Comparison of ENCODE assay signal across 8 cellular contexts in genomic region chr20:3045816-3046676, GRCh38. TPM values are rescaled to one million over a fixed set of nuclear protein-coding genes. Genes with fewer than 3 reads are reported as not detected.
DNase-seq lines count a peak whose midpoint lies in the region; ATAC-seq, FAIRE-seq and TF ChIP-seq lines count a peak whose summit lies in the region.

Gene MRPS26 (plus strand): TSS chr20:3046052. CDS start chr20:3046069, 17 bp downstream.

- H3K27ac ChIP-seq in DOHH2 (ENCODE audit: low read depth, low read length) (peak within 1 kb of the TSS; percentile 24; the same call in 1 of the 2 replicates), SJCRH30 (peak within 1 kb of the TSS; percentile 67), neutrophil (peak within 1 kb of the TSS; percentile 87)

- H3K79me2 ChIP-seq in DOHH2 (ENCODE audit: control insufficient read depth, low read length): peaks cover 24% of the 10 kb centered on the region

- no peaks in the 10 kb centered on the region for H4K20me1 ChIP-seq in DOHH2 (ENCODE audit: control insufficient read depth, insufficient read depth, low read depth, low read length)

- H3K27me3 ChIP-seq in DOHH2 (ENCODE audit: control insufficient read depth, low read length) (no peaks in the 10 kb centered on the region), SJCRH30 (no peaks in the 10 kb centered on the region), neutrophil (no peaks in the 10 kb centered on the region)

- ATAC-seq in GM21619 (IDR thresholded peaks at IDR 0.05; ENCODE audit: unreplicated experiment): peak; percentile 82

- no peak for TF ChIP-seq CTCF in DOHH2 (IDR thresholded peaks at IDR 0.05; ENCODE audit: low read depth, low read length, poor library complexity, severe bottlenecking)
- TF ChIP-seq CTCF in neutrophil (IDR thresholded peaks at IDR 0.05): no peak
- TF ChIP-seq CTCF in subcutaneous adipose tissue (IDR thresholded peaks at IDR 0.05; ENCODE audit: low read depth): no peak

- H3K36me3 ChIP-seq in DOHH2 (ENCODE audit: control insufficient read depth, low read length) (peaks cover 39% of the 10 kb centered on the region), SJCRH30 (peaks cover 12% of the 10 kb centered on the region; the same call in 1 of the 2 replicates), neutrophil (peaks cover 15% of the 10 kb centered on the region)

- H3K4me1 ChIP-seq in DOHH2 (ENCODE audit: control insufficient read depth, low read length) (peaks cover 19% of the 10 kb centered on the region), SJCRH30 (peaks cover 8% of the 10 kb centered on the region), neutrophil (ENCODE audit: control insufficient read depth in 1 of 2, insufficient read depth in 1 of 2, low read depth in 1 of 2, low read length in 1 of 2) (peaks cover 18 to 20% of the 10 kb centered on the region in 2 experiments)

- FAIRE-seq in frontal cortex (lab: Jason Lieb, UNC): no peak

- H3K9me2 ChIP-seq in DOHH2 (replicated peaks; ENCODE audit: control insufficient read depth, low read length): no peaks in the 10 kb centered on the region

- no peaks in the 10 kb centered on the region for H3K9me3 ChIP-seq in DOHH2 (ENCODE audit: control insufficient read depth, insufficient read depth, low read length)
- H3K9me3 ChIP-seq in SJCRH30 (replicated peaks): no peaks in the 10 kb centered on the region
- no peaks in the 10 kb centered on the region for H3K9me3 ChIP-seq in neutrophil

- H3K4me3 ChIP-seq in DOHH2 (ENCODE audit: low read length): peak within 1 kb of the TSS; percentile 86
- H3K4me3 ChIP-seq in SJCRH30: peak within 1 kb of the TSS; percentile 95
- peak within 1 kb of the TSS; percentile 73 to 93 for H3K4me3 ChIP-seq in neutrophil (ENCODE audit: low read depth in 1 of 2, low read length in 1 of 2)

- H3K4me2 ChIP-seq in DOHH2 (ENCODE audit: low read length): peak within 1 kb of the TSS; percentile 79

- H3F3A ChIP-seq in DOHH2 (ENCODE audit: control insufficient read depth, insufficient read depth): 0 out of 2 replicates have a peak, but pooled peaks cover 4% of the 10 kb centered on the region

- DNase-seq in KG1 (lab: John Stamatoyannopoulos, UW) (peak; percentile 83), SJCRH30 (peak; percentile 88 to 90), frontal cortex (ENCODE audit: low spot score in 2 of 2) (peak; percentile 95 to 96)
- peak; percentile 50 to 72 (median 54) for DNase-seq in activated naive CD4-positive, alpha-beta T cell (lab: John Stamatoyannopoulos, UW)

RNA-seq across cellular contexts. Expression of gene MRPS26, which starts in this region (rescaled TPM):
- total RNA-seq in SJCRH30 (2014; rRNA removed; shearing (Covaris generic)): 46.2 and 46.5 TPM in 2 replicates
- 36.3 TPM for total RNA-seq in frontal cortex
- total RNA-seq in subcutaneous adipose tissue: 10 to 100 TPM; 20.5 to 47.5 (median 30.4) TPM

Comparison
In these comparisons a context has a peak if more than half of its experiments do, and no peak if none do; other contexts are left out.
1. Peak in every context shown above with its lines: DNase-seq, ATAC-seq, H3K4me3 ChIP-seq and H3K27ac ChIP-seq.
2. H3K27ac ChIP-seq: peak in every context shown above with its lines; median percentile 87 in neutrophil; 67 in SJCRH30; 24 in DOHH2.